ENCODE assay signal across 1 cellular context in genomic region chr14:92106095-92106937, GRCh38.
TF ChIP-seq lines count a peak whose summit lies in the region.

TSS of gene ATXN3 (minus strand) at chr14:92106582. CDS start at chr14:92106552, 30 bp downstream.

TF ChIP-seq in HepG2, 621 proteins besides CTCF, POLR2A, EP300 and RAD21 (continued from another document and continues in another):
- TF ChIP-seq YY1 (IDR thresholded peaks at IDR 0.05; ENCODE audit: insufficient read depth, insufficient replicate concordance, low read depth, low read length) (peak; percentile 73), HDAC2 (CRISPR knock-in tag; IDR thresholded peaks at IDR 0.05) (0 out of 2 replicates have a peak, but pooled peaks have one; percentile 21), ZMYM4 (CRISPR knock-in tag; IDR thresholded peaks at IDR 0.05) (peak; percentile 98), AHR (CRISPR knock-in tag; IDR thresholded peaks at IDR 0.05) (0 out of 2 replicates have a peak, but pooled peaks have one; percentile 22), THAP11 (CRISPR knock-in tag; IDR thresholded peaks at IDR 0.05) (peak; percentile 90), NFYC (CRISPR knock-in tag; IDR thresholded peaks at IDR 0.05) (peak; percentile 82), KLF15 (CRISPR knock-in tag; IDR thresholded peaks at IDR 0.05; ENCODE audit: borderline replicate concordance) (0 out of 2 replicates have a peak, but pooled peaks have one; percentile 24), ATF2 (CRISPR knock-in tag; IDR thresholded peaks at IDR 0.05) (peak; percentile 60; the same call in 1 of the 2 replicates), ZNF780A (CRISPR knock-in tag; IDR thresholded peaks at IDR 0.05) (peak; percentile 10; the same call in 1 of the 2 replicates), ZNF530 (CRISPR knock-in tag; IDR thresholded peaks at IDR 0.05; ENCODE audit: low read depth) (no peak), GATAD2A (CRISPR knock-in tag; IDR thresholded peaks at IDR 0.05) (0 out of 2 replicates have a peak, but pooled peaks have one; percentile 31), SAFB2 (CRISPR knock-in tag; IDR thresholded peaks at IDR 0.05; ENCODE audit: borderline replicate concordance, low read depth) (0 out of 2 replicates have a peak, but pooled peaks have one; percentile 74), YEATS4 (CRISPR knock-in tag; IDR thresholded peaks at IDR 0.05; ENCODE audit: borderline replicate concordance) (peak; percentile 62), ERF (CRISPR knock-in tag; IDR thresholded peaks at IDR 0.05) (no peak), ZNF770 (CRISPR knock-in tag; IDR thresholded peaks at IDR 0.05) (no peak), ZBTB38 (CRISPR knock-in tag; IDR thresholded peaks at IDR 0.05) (peak; percentile 50; the same call in 1 of the 2 replicates), SUZ12 (IDR thresholded peaks at IDR 0.05; ENCODE audit: low read depth, low read length) (no peak), POGK (CRISPR knock-in tag; conservative IDR thresholded peaks at IDR 0.05) (peak; percentile 47; the same call in 1 of the 2 replicates), GMEB1 (CRISPR knock-in tag; IDR thresholded peaks at IDR 0.05; ENCODE audit: borderline replicate concordance) (peak; percentile 58; the same call in 1 of the 2 replicates), USF2 (IDR thresholded peaks at IDR 0.05; ENCODE audit: low read depth, low read length) (peak; percentile 98), USF2 (CRISPR knock-in tag; IDR thresholded peaks at IDR 0.05; ENCODE audit: borderline replicate concordance) (peak; percentile 90; the same call in 1 of the 2 replicates), TEAD3 (CRISPR knock-in tag; optimal IDR thresholded peaks at IDR 0.05; ENCODE audit: borderline replicate concordance) (peak; percentile 15), ZNF687 (CRISPR knock-in tag; IDR thresholded peaks at IDR 0.05) (peak; percentile 64), DDIT3 (CRISPR knock-in tag; IDR thresholded peaks at IDR 0.05) (no peak), RCOR2 (CRISPR knock-in tag; IDR thresholded peaks at IDR 0.05) (no peak), HOXA3 (CRISPR knock-in tag; IDR thresholded peaks at IDR 0.05) (peak; percentile 76), GABPB1 (CRISPR knock-in tag; IDR thresholded peaks at IDR 0.05) (peak; percentile 74), FOXK1 (CRISPR knock-in tag; IDR thresholded peaks at IDR 0.05; ENCODE audit: borderline replicate concordance, low read depth) (peak; percentile 52; the same call in 1 of the 2 replicates), DMAP1 (CRISPR knock-in tag; IDR thresholded peaks at IDR 0.05) (peak; percentile 35; the same call in 1 of the 2 replicates), ZNF605 (CRISPR knock-in tag; IDR thresholded peaks at IDR 0.05) (peak; percentile 56; the same call in 1 of the 2 replicates), ARNT2 (CRISPR knock-in tag; IDR thresholded peaks at IDR 0.05; ENCODE audit: low read depth) (peak; percentile 38; the same call in 1 of the 2 replicates), ZNF816 (CRISPR knock-in tag; IDR thresholded peaks at IDR 0.05; ENCODE audit: borderline replicate concordance) (0 out of 2 replicates have a peak, but pooled peaks have one; percentile 62), NONO (IDR thresholded peaks at IDR 0.05) (no peak), NONO (CRISPR knock-in tag; conservative IDR thresholded peaks at IDR 0.05) (peak; percentile 25; the same call in 1 of the 2 replicates), ZNF670 (CRISPR knock-in tag; IDR thresholded peaks at IDR 0.05; ENCODE audit: borderline replicate concordance) (0 out of 2 replicates have a peak, but pooled peaks have one; percentile 63), HIC2 (CRISPR knock-in tag; IDR thresholded peaks at IDR 0.05; ENCODE audit: low read depth) (no peak), ZBTB14 (CRISPR knock-in tag; IDR thresholded peaks at IDR 0.05) (no peak), ZNF614 (CRISPR knock-in tag; IDR thresholded peaks at IDR 0.05; ENCODE audit: borderline replicate concordance) (0 out of 2 replicates have a peak, but pooled peaks have one; percentile 9), ZNF800 (CRISPR knock-in tag; IDR thresholded peaks at IDR 0.05) (no peak), POLR2AphosphoS5 (IDR thresholded peaks at IDR 0.05; ENCODE audit: low read depth, low read length) (peak; percentile 64; the same call in 1 of the 2 replicates), ZNF850 (CRISPR knock-in tag; conservative IDR thresholded peaks at IDR 0.05) (0 out of 2 replicates have a peak, but pooled peaks have one; percentile 39), ZNF776 (CRISPR knock-in tag; IDR thresholded peaks at IDR 0.05) (peak; percentile 35; the same call in 1 of the 2 replicates), NFYB (CRISPR knock-in tag; IDR thresholded peaks at IDR 0.05) (peak; percentile 65)
